In genomic region chr2:135150711-135151110, GRCh38 we compare ENCODE assay signal across 24 cellular contexts.
DNase-seq lines count a peak whose midpoint lies in the region; ATAC-seq and TF ChIP-seq lines count a peak whose summit lies in the region.
"Had no signal": no experiment of that assay in that cellular context is flagged by ENCODE, and none has a peak within 500 bp of the region (broad histone marks: within the 10 kb centered on the region; RNA-seq: fewer than 3 reads in every experiment).

No MANE protein-coding gene starts in this region.

- no TSS peak for BruUV-seq in mammary epithelial cell (replicated peaks; lab: Mats Ljungman, UMichigan)

- H3K9ac ChIP-seq in mammary epithelial cell (ENCODE audit: insufficient read depth, low read length) (no peak overlapping the region), endodermal cell (ENCODE audit: extremely low read depth, low read length, poor library complexity, severe bottlenecking) (no peak overlapping the region)
- H3K9ac ChIP-seq: BLaER1 treated with 17β-estradiol and CSF1 and Interleukin-3, amounts not matched to agents 10 nM and 100 nM had no signal

- H3K27me3 Mint-ChIP-seq in endodermal cell (ENCODE audit: insufficient read depth), result no peaks in the 10 kb centered on the region
- H3K27me3 Mint-ChIP-seq: brain had no signal

- H3K4me3 ChIP-seq in mammary epithelial cell (replicated peaks in 1 of 3; ENCODE audit: insufficient read depth in 1 of 3, low read depth in 2 of 3, low read length in 3 of 3) (no peak overlapping the region), breast epithelium (no peak overlapping the region), endodermal cell (ENCODE audit: low read length) (peak overlapping the region; percentile 6), right lobe of liver (no peak overlapping the region), upper lobe of right lung (no peak overlapping the region)
- H3K4me3 ChIP-seq: BLaER1 treated with 17β-estradiol and CSF1 and Interleukin-3, amounts not matched to agents 10 nM and 100 nM; colonic mucosa; PC-9; spleen had no signal

- H3K9me3 ChIP-seq in mammary epithelial cell (replicated peaks; ENCODE audit: insufficient read depth, low read length) (no peaks in the 10 kb centered on the region), breast epithelium (no peaks in the 10 kb centered on the region), endodermal cell (ENCODE audit: control insufficient read depth, low read length) (no peaks in the 10 kb centered on the region), right lobe of liver (no peaks in the 10 kb centered on the region), upper lobe of right lung (no peaks in the 10 kb centered on the region)
- H3K9me3 ChIP-seq: colonic mucosa, neutrophil, spleen had no signal

- H3K27ac ChIP-seq in mammary epithelial cell (ENCODE audit: insufficient read depth, low read depth, low read length) (peak overlapping the region; percentile 64), breast epithelium (no peak overlapping the region), endodermal cell (ENCODE audit: low read depth, low read length) (no peak overlapping the region), right lobe of liver (no peak overlapping the region), upper lobe of right lung (no peak overlapping the region)
- H3K27ac ChIP-seq: BLaER1 treated with 17β-estradiol and CSF1 and Interleukin-3, amounts not matched to agents 10 nM and 100 nM; colonic mucosa; neutrophil; PC-9; spleen; VCaP had no signal

- peaks cover 35% of the 10 kb centered on the region for H3K4me1 ChIP-seq in mammary epithelial cell (ENCODE audit: insufficient read depth, low read length)
- H3K4me1 ChIP-seq in breast epithelium, result no peaks in the 10 kb centered on the region
- H3K4me1 ChIP-seq in endodermal cell (ENCODE audit: control insufficient read depth, insufficient read depth, low read length), result peaks cover 8% of the 10 kb centered on the region
- H3K4me1 ChIP-seq in right lobe of liver, result peaks cover 0 to 6% (median 0%) of the 10 kb centered on the region in 4 donors
- H3K4me1 ChIP-seq in upper lobe of right lung, result no peaks in the 10 kb centered on the region
- H3K4me1 ChIP-seq: BLaER1 treated with 17β-estradiol and CSF1 and Interleukin-3, amounts not matched to agents 10 nM and 100 nM; colonic mucosa; spleen had no signal

- H3K27me3 ChIP-seq in mammary epithelial cell (ENCODE audit: insufficient read depth, low read length) (no peaks in the 10 kb centered on the region), breast epithelium (no peaks in the 10 kb centered on the region), endodermal cell (ENCODE audit: control insufficient read depth, insufficient read depth, low read length, poor library complexity, severe bottlenecking) (no peaks in the 10 kb centered on the region), right lobe of liver (no peaks in the 10 kb centered on the region), upper lobe of right lung (no peaks in the 10 kb centered on the region)
- H3K27me3 ChIP-seq: BLaER1 treated with 17β-estradiol and CSF1 and Interleukin-3, amounts not matched to agents 10 nM and 100 nM; colonic mucosa; neutrophil; spleen had no signal

- H3K9me3 Mint-ChIP-seq in endodermal cell, result no peaks in the 10 kb centered on the region
- H3K9me3 Mint-ChIP-seq: brain had no signal

- dilution Hi-C loops in mammary epithelial cell (cut with HindIII; ENCODE audit: low sequenced_read_pairs), result no loop called here

- H3K4me2 ChIP-seq in mammary epithelial cell (ENCODE audit: insufficient read depth, low read depth, low read length), result no peak overlapping the region
- H3K4me2 ChIP-seq: BLaER1 treated with 17β-estradiol and CSF1 and Interleukin-3, amounts not matched to agents 10 nM and 100 nM; PC-9 had no signal

- WGBS in mammary epithelial cell (ENCODE audit: low coverage, missing lambda C conversion rate), result 92% methylated on average over 1 of the region's 1 CpG
- WGBS in endodermal cell (ENCODE audit: insufficient coverage in 1 of 2, insufficient read length in 1 of 2), 2 experiments, result 90 to 92% methylated on average over 1 of the region's 1 CpG
- WGBS in right lobe of liver (ENCODE audit: insufficient coverage, low coverage, low lambda C conversion rate, missing lambda C conversion rate), result 86% methylated on average over 1 of the region's 1 CpG

- CTCF ChIA-PET in mammary epithelial cell (lab: Charles Lee; ENCODE audit: low non-redundant PET), result no interaction called here

- TF ChIP-seq POLR2A in breast epithelium (IDR thresholded peaks at IDR 0.05), result no peak
- no peak for TF ChIP-seq POLR2A in right lobe of liver (IDR thresholded peaks at IDR 0.05)

- DNase-seq in mammary epithelial cell, result no peak
- no peak for DNase-seq in breast epithelium (ENCODE audit: low spot score in 2 of 2)
- DNase-seq in endodermal cell, result no peak
- DNase-seq in right lobe of liver, result no peak
- DNase-seq in upper lobe of right lung, result no peak
- DNase-seq in NCI-H2107 (lab: John Stamatoyannopoulos, UW), result no peak
- no peak for DNase-seq in NCI-H2171 treated with DMSO at 0.1 percent for 48 hours (lab: John Stamatoyannopoulos, UW)
- DNase-seq: activated CD4-positive, alpha-beta T cell treated with anti-CD3 and anti-CD28 coated beads, Interleukin-2, amount 50 U/mL, for 48 hours; activated CD8-positive, alpha-beta memory T cell treated with anti-CD3 and anti-CD28 coated beads, Interleukin-2, amount 50 U/mL, for 48 hours; activated effector memory CD4-positive, alpha-beta T cell treated with Interleukin-2 at 50 U/mL for 16 hours; colonic mucosa; Kasumi-1; NCI-H1694; NCI-H226; retina; SHP77 treated with DMSO at 0.1 percent for 48 hours; spleen; stimulated activated CD4-positive, alpha-beta T cell treated with anti-CD3 and anti-CD28 coated beads, Interleukin-4, amount 100 ng/mL, for 1 hour; T-helper 1 cell had no signal

- peak in 3 of 4 donors; percentile 33 to 92 (median 78) for ATAC-seq in right lobe of liver
- peak; percentile 26 for ATAC-seq in upper lobe of right lung

- H3K4me1 Mint-ChIP-seq in endodermal cell, result peaks cover 14% of the 10 kb centered on the region
- H3K4me1 Mint-ChIP-seq: brain had no signal

- H2AFZ ChIP-seq in mammary epithelial cell (ENCODE audit: low read depth, low read length), result no peak overlapping the region
- H2AFZ ChIP-seq: PC-9 had no signal

- peaks cover 38% of the 10 kb centered on the region for H3K36me3 Mint-ChIP-seq in endodermal cell (ENCODE audit: low read depth)

- no peak overlapping the region for H3K27ac Mint-ChIP-seq in endodermal cell

- peaks cover 12% of the 10 kb centered on the region for H3K36me3 ChIP-seq in mammary epithelial cell (ENCODE audit: insufficient read depth, low read length)
- H3K36me3 ChIP-seq in breast epithelium, result peaks cover 3% of the 10 kb centered on the region
- peaks cover 54% of the 10 kb centered on the region for H3K36me3 ChIP-seq in endodermal cell (ENCODE audit: control insufficient read depth, insufficient read depth, low read length)
- H3K36me3 ChIP-seq in right lobe of liver, result peaks cover 0 to 36% (median 7%) of the 10 kb centered on the region in 4 donors
- peaks cover 55% of the 10 kb centered on the region for H3K36me3 ChIP-seq in upper lobe of right lung

- intact Hi-C loops in mammary epithelial cell (cut with micrococcal nuclease), result no loop called here
- intact Hi-C loops in breast epithelium (cut with DNase I; ENCODE audit: low total_unique reads), result no loop called here
- intact Hi-C loops in right lobe of liver (cut with DNase I), result no loop called here
- intact Hi-C loops in upper lobe of right lung (cut with DNase I), result no loop called here

- in situ Hi-C loops in mammary epithelial cell (cut with MboI; ENCODE audit: low sequenced_read_pairs in 2 of 2), result no loop called here

- H3K79me2 ChIP-seq in mammary epithelial cell (ENCODE audit: insufficient read depth, low read length), result peaks cover 14% of the 10 kb centered on the region

- no peak overlapping the region for H3K4me3 Mint-ChIP-seq in endodermal cell
- H3K4me3 Mint-ChIP-seq: brain had no signal

- TF ChIP-seq CTCF in mammary epithelial cell (conservative IDR thresholded peaks at IDR 0.05 in 1 of 2, IDR thresholded peaks at IDR 0.05 in 1 of 2; ENCODE audit: extremely low read depth in 1 of 2, insufficient read depth in 1 of 2, low read depth in 1 of 2, low read length in 2 of 2) (no peak), breast epithelium (IDR thresholded peaks at IDR 0.05) (no peak), endodermal cell (conservative IDR thresholded peaks at IDR 0.05) (no peak), right lobe of liver (IDR thresholded peaks at IDR 0.05) (no peak), upper lobe of right lung (IDR thresholded peaks at IDR 0.05) (no peak)

- H4K20me1 ChIP-seq in mammary epithelial cell (ENCODE audit: insufficient read depth, low read length), result no peaks in the 10 kb centered on the region
- H4K20me1 ChIP-seq: BLaER1 treated with 17β-estradiol and CSF1 and Interleukin-3, amounts not matched to agents 10 nM and 100 nM had no signal
